In the genomic region with DNA sequence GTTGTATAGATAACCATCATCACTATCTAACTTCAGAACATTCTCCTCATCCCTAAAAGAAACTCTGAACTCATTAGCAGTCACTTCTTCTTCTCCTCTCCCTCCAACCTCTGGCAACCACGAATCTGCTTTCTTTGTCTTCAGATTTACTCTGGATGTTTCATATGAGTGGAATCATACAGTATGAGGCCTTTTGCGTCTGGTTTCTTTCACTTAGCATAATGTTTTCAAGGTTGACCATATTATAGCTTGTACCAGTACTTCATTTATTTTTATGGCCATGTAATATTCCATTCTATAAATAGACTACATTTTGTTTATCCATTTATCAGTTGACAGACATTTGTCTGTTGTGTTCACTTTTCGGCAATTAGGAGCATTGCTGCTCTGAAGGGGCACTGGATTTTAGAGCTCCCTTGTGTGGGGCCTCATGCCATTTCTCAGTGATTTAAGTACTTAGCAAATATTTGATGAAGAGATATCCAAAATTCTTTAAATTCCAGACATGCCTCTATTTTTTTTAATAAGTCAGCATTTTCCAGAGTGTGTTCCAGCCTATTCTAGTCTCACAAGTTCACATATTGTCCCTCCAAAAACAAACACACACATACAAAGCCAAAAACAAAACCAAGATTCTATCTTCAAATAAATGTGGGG, we compare ENCODE assay signal across 1 cellular context.
A peak's percentile ranks its signal among the peaks of the same experiment; 100 is the strongest.
TF ChIP-seq lines count a peak whose summit lies in the region.

No MANE protein-coding gene starts in this region.

TF ChIP-seq in IMR-90, 13 proteins besides CTCF, POLR2A, EP300 and RAD21:
- TF ChIP-seq MAFK (IDR thresholded peaks at IDR 0.05; ENCODE audit: low read depth, low read length) (peak; percentile 74), FOS (IDR thresholded peaks at IDR 0.05; ENCODE audit: low read depth, low read length) (no peak)
